ENCODE assay signal across 19 cellular contexts in genomic region chr4:96154676-96155075, GRCh38.
"Had no signal": no experiment of that assay in that cellular context is flagged by ENCODE, and none has a peak within 500 bp of the region (broad histone marks: within the 10 kb centered on the region; RNA-seq: fewer than 3 reads in every experiment).

No MANE protein-coding gene starts in this region.

- H3K27ac ChIP-seq: coronary artery, heart left ventricle, ovary, tibial artery, upper lobe of left lung, uterus had no signal

- H3K4me3 Mint-ChIP-seq: endodermal cell; naive thymus-derived CD8-positive, alpha-beta T cell; neural crest cell had no signal

- H3K36me3 ChIP-seq: heart left ventricle, ovary, tibial artery, upper lobe of left lung, uterus had no signal

- H3K27me3 Mint-ChIP-seq: naive thymus-derived CD8-positive, alpha-beta T cell had no signal

- H3K4me1 Mint-ChIP-seq: endodermal cell; naive thymus-derived CD8-positive, alpha-beta T cell; neural crest cell had no signal

- H3K9me3 Mint-ChIP-seq: endodermal cell, neural crest cell had no signal

- H3K4me1 ChIP-seq: heart left ventricle, tibial artery, upper lobe of left lung, uterus had no signal

- H3K9me3 ChIP-seq: heart left ventricle, ovary, tibial artery, upper lobe of left lung, uterus had no signal

- DNase-seq: effector CD4-positive, alpha-beta T cell; endodermal cell; erythroblast; foreskin melanocyte; heart left ventricle; hippocampal formation; left colon; left ventricle myocardium superior; naive thymus-derived CD8-positive, alpha-beta T cell; ovary; right cardiac atrium; stimulated activated CD4-positive, alpha-beta T cell treated with anti-CD3 and anti-CD28 coated beads, Interleukin-2, amount 100 ng/mL, for 48 hours; stimulated activated naive CD4-positive, alpha-beta T cell treated with Interleukin-2 at 50 U/mL for 16 hours; tibial artery; upper lobe of left lung; uterus had no signal

- H3K4me3 ChIP-seq: coronary artery, heart left ventricle, ovary, smooth muscle cell, tibial artery, upper lobe of left lung, uterus had no signal

- H3K27me3 ChIP-seq: heart left ventricle, ovary, tibial artery, upper lobe of left lung, uterus had no signal

- H3K27ac Mint-ChIP-seq: endodermal cell; naive thymus-derived CD8-positive, alpha-beta T cell had no signal

- H3K36me3 Mint-ChIP-seq: naive thymus-derived CD8-positive, alpha-beta T cell had no signal
